ENCODE assay signal across 9 cellular contexts in genomic region chr17:7887038-7887481, GRCh38. TPM values are rescaled to one million over a fixed set of nuclear protein-coding genes. Genes with fewer than 3 reads are reported as not detected.
A peak's percentile ranks its signal among the peaks of the same experiment; 100 is the strongest.
DNase-seq lines count a peak whose midpoint lies in the region; ATAC-seq and TF ChIP-seq lines count a peak whose summit lies in the region.
"Had no signal": no experiment of that assay in that cellular context is flagged by ENCODE, and none has a peak within 500 bp of the region (broad histone marks: within the 10 kb centered on the region; RNA-seq: fewer than 3 reads in every experiment).

No MANE protein-coding gene starts in this region.

- DNase-seq in BJ (ENCODE audit: low read depth) (no peak), LNCaP clone FGC (ENCODE audit: low read depth) (no peak), colonic mucosa (no peak), mesenteric fat pad (ENCODE audit: low spot score) (no peak), middle frontal gyrus (ENCODE audit: extremely low spot score, low spot score) (no peak)
- no peak for DNase-seq in activated T-cell treated with anti-CD3 and anti-CD28 coated beads, Interleukin-2, amount 50 U/mL, for 72 hours

- no peaks in the 10 kb centered on the region for H4K20me1 ChIP-seq in neural cell (ENCODE audit: insufficient read depth)

- H3K9ac ChIP-seq in colonic mucosa (ENCODE audit: low read depth in 2 of 2, low read length in 2 of 2) (peak overlapping the region; percentile 74 to 97), neural cell (ENCODE audit: low read length) (peak overlapping the region; percentile 100)

- no peak overlapping the region for H3K4me3 Mint-ChIP-seq in activated T-cell treated with anti-CD3 and anti-CD28 coated beads, Interleukin-2, amount 50 U/mL, for 72 hours
- H3K4me3 Mint-ChIP-seq: T-helper 1 cell treated with Interleukin-12 subunit alpha and Interleukin-12 subunit beta and Interleukin-4 antibody, amounts not matched to agents 30 μg/mL and 1 μg/mL, for 36 hours had no signal

- no peaks in the 10 kb centered on the region for H3K9me3 Mint-ChIP-seq in activated T-cell treated with anti-CD3 and anti-CD28 coated beads, Interleukin-2, amount 50 U/mL, for 72 hours
- H3K9me3 Mint-ChIP-seq: T-helper 1 cell treated with Interleukin-12 subunit alpha and Interleukin-12 subunit beta and Interleukin-4 antibody, amounts not matched to agents 30 μg/mL and 1 μg/mL, for 36 hours had no signal

- H3K79me2 ChIP-seq in neural cell (replicated peaks; ENCODE audit: insufficient read depth, low read length), result peaks cover 61% of the 10 kb centered on the region

- POLR2A ChIA-PET in BJ (lab: Charles Lee), result no interaction called here

- H3K27ac ChIP-seq in colonic mucosa (peak overlapping the region; percentile 99), neural cell (ENCODE audit: low read length) (peak overlapping the region; percentile 99)

- no peaks in the 10 kb centered on the region for H3K27me3 ChIP-seq in BJ (ENCODE audit: control insufficient read depth, insufficient read depth, low read length)
- no peaks in the 10 kb centered on the region for H3K27me3 ChIP-seq in colonic mucosa
- no peaks in the 10 kb centered on the region for H3K27me3 ChIP-seq in neural cell (ENCODE audit: insufficient read depth, low read depth, low read length)

- no peaks in the 10 kb centered on the region for H3K9me3 ChIP-seq in colonic mucosa
- H3K9me3 ChIP-seq in neural cell (ENCODE audit: low read length), result no peaks in the 10 kb centered on the region

- H3K4me1 ChIP-seq in colonic mucosa, result peaks cover 23% of the 10 kb centered on the region

- H3K9me2 ChIP-seq in neural cell (ENCODE audit: insufficient read depth, low read length), result no peaks in the 10 kb centered on the region

- H3K36me3 ChIP-seq in BJ (ENCODE audit: control insufficient read depth, insufficient read depth, low read length), result peaks cover 14% of the 10 kb centered on the region
- peaks cover 7% of the 10 kb centered on the region for H3K36me3 ChIP-seq in colonic mucosa
- no peaks in the 10 kb centered on the region for H3K36me3 ChIP-seq in neural cell (ENCODE audit: insufficient read depth, low read length)

- peak; percentile 83 for TF ChIP-seq EP300 in neural cell (conservative IDR thresholded peaks at IDR 0.05; ENCODE audit: poor library complexity, severe bottlenecking)

- H3K36me3 Mint-ChIP-seq in activated T-cell treated with anti-CD3 and anti-CD28 coated beads, Interleukin-2, amount 50 U/mL, for 72 hours (ENCODE audit: insufficient read depth in 2 of 2), result peaks cover 3 to 13% of the 10 kb centered on the region in 2 donors

- TF ChIP-seq CTCF in BJ (IDR thresholded peaks at IDR 0.05; ENCODE audit: insufficient read depth, low read depth, low read length) (0 out of 2 replicates have a peak, but pooled peaks have one; percentile 6), LNCaP clone FGC (IDR thresholded peaks at IDR 0.05; ENCODE audit: control insufficient read depth, extremely low read depth, insufficient read depth) (peak; percentile 25; the same call in 1 of the 2 replicates), colonic mucosa (IDR thresholded peaks at IDR 0.05) (no peak), neural cell (IDR thresholded peaks at IDR 0.05; ENCODE audit: poor library complexity, severe bottlenecking) (peak; percentile 51)

- peak; percentile 45 for TF ChIP-seq RAD21 in neural cell (conservative IDR thresholded peaks at IDR 0.05)

- H2AFZ ChIP-seq in neural cell (ENCODE audit: low read depth, low read length), result no peak overlapping the region

- no peak overlapping the region for H3K27ac Mint-ChIP-seq in activated T-cell treated with anti-CD3 and anti-CD28 coated beads, Interleukin-2, amount 50 U/mL, for 72 hours
- H3K27ac Mint-ChIP-seq: T-helper 1 cell treated with Interleukin-12 subunit alpha and Interleukin-12 subunit beta and Interleukin-4 antibody, amounts not matched to agents 30 μg/mL and 1 μg/mL, for 36 hours had no signal

- intact Hi-C loops in colonic mucosa (cut with DNase I), result no loop called here

- H3K4me3 ChIP-seq in BJ (ENCODE audit: low read depth, low read length) (peak overlapping the region; percentile 74), LNCaP clone FGC (ENCODE audit: low read depth, low read length) (peak overlapping the region; percentile 77), colonic mucosa (peak overlapping the region; percentile 86), neural cell (ENCODE audit: low read length) (peak overlapping the region; percentile 100)

- CTCF ChIA-PET in BJ (lab: Yijun Ruan, JAX), result no interaction called here

- H3K4me1 Mint-ChIP-seq in activated T-cell treated with anti-CD3 and anti-CD28 coated beads, Interleukin-2, amount 50 U/mL, for 72 hours (ENCODE audit: low read depth), result no peaks in the 10 kb centered on the region

- ATAC-seq in activated T-cell treated with anti-CD3 and anti-CD28 coated beads, Interleukin-2, amount 50 U/mL, for 72 hours (replicated peaks in 1 of 2), result no peak
- no peak for ATAC-seq in GM21381 (IDR thresholded peaks at IDR 0.05; ENCODE audit: unreplicated experiment)

- peaks cover 12% of the 10 kb centered on the region for H3F3A ChIP-seq in neural cell (ENCODE audit: insufficient read depth, low read length, poor library complexity, severe bottlenecking)

- no peaks in the 10 kb centered on the region for H3K27me3 Mint-ChIP-seq in activated T-cell treated with anti-CD3 and anti-CD28 coated beads, Interleukin-2, amount 50 U/mL, for 72 hours (ENCODE audit: low read depth)

- peak overlapping the region; percentile 93 for H3K4me2 ChIP-seq in neural cell (ENCODE audit: low read length)

TF ChIP-seq in neural cell, 6 proteins besides CTCF, POLR2A, EP300 and RAD21 (continues in another document):
- TF ChIP-seq TAF1 (IDR thresholded peaks at IDR 0.05; ENCODE audit: low read depth), result peak; percentile 61
- TF ChIP-seq SMC3 (conservative IDR thresholded peaks at IDR 0.05; ENCODE audit: poor library complexity), result peak; percentile 56
- peak; percentile 64 for TF ChIP-seq POLR2AphosphoS5 (IDR thresholded peaks at IDR 0.05)
- TF ChIP-seq EZH2 (IDR thresholded peaks at IDR 0.05; ENCODE audit: borderline replicate concordance, insufficient read depth, low read length, poor library complexity, severe bottlenecking), result no peak
- TF ChIP-seq REST (IDR thresholded peaks at IDR 0.05; ENCODE audit: borderline replicate concordance), result peak; percentile 70

RNA-seq across cellular contexts. Expression of gene CHD3, which starts 1.5 kb away (rescaled TPM):
- polyA plus RNA-seq in BJ (2011; rRNA removed) (43.5 and 49.1 TPM in 2 replicates), neural cell (115 and 159 TPM in 2 replicates)
- 67.4 and 108 TPM in 2 replicates for polyA minus RNA-seq in BJ (2011; rRNA and poly(A)+ RNA removed)
- total RNA-seq in colonic mucosa (100 to 1,000 TPM in 1 of 2 donors, 10 to 100 TPM in 1; 56.3 to 108 TPM), mesenteric fat pad (40.9 TPM)
- 296 and 321 TPM in 2 replicates for polyA minus RNA-seq in neural cell
- total RNA-seq in activated T-cell treated with anti-CD3 and anti-CD28 coated beads, Interleukin-2, amount 50 U/mL, for 72 hours, result 100 to 1,000 TPM; 133 to 140 TPM

RNA-seq across cellular contexts. Expression of gene RNF227, which starts 29.0 kb away (rescaled TPM):
- polyA plus RNA-seq in BJ (2011; rRNA removed) (2.2 and 2.9 TPM in 2 replicates), neural cell (69.9 and 81.4 TPM in 2 replicates)
- 0.62 and 1.00 TPM in 2 replicates for polyA minus RNA-seq in BJ (2011; rRNA and poly(A)+ RNA removed)
- total RNA-seq in colonic mucosa (1 to 10 TPM; 2.8 to 3.0 TPM), mesenteric fat pad (0.80 TPM)
- 22.6 and 45.8 TPM in 2 replicates for polyA minus RNA-seq in neural cell
- 1 to 10 TPM; 2.5 to 3.7 TPM for total RNA-seq in activated T-cell treated with anti-CD3 and anti-CD28 coated beads, Interleukin-2, amount 50 U/mL, for 72 hours

RNA-seq across cellular contexts. Expression of gene CYB5D1, which starts 29.3 kb away (rescaled TPM):
- polyA plus RNA-seq in BJ (2011; rRNA removed), result 6.7 and 7.9 TPM in 2 replicates
- 6.3 and 9.3 TPM in 2 replicates for polyA minus RNA-seq in BJ (2011; rRNA and poly(A)+ RNA removed)
- total RNA-seq in colonic mucosa, result 10 to 100 TPM in 1 of 2 donors, 1 to 10 TPM in 1; 9.4 to 18.2 TPM
- 21.1 and 30.4 TPM in 2 replicates for polyA plus RNA-seq in neural cell
- 25.8 and 27.8 TPM in 2 replicates for polyA minus RNA-seq in neural cell
- 10 to 100 TPM in 1 of 2 donors, 1 to 10 TPM in 1; 6.7 to 10.2 TPM for total RNA-seq in activated T-cell treated with anti-CD3 and anti-CD28 coated beads, Interleukin-2, amount 50 U/mL, for 72 hours
- 16.7 TPM for total RNA-seq in mesenteric fat pad

RNA-seq across cellular contexts. Expression of gene NAA38, which starts 29.7 kb away (rescaled TPM):
- polyA plus RNA-seq in BJ (2011; rRNA removed) (74.9 and 82.7 TPM in 2 replicates), neural cell (99.5 and 110 TPM in 2 replicates)
- polyA minus RNA-seq in BJ (2011; rRNA and poly(A)+ RNA removed), result 20.8 and 34.3 TPM in 2 replicates
- total RNA-seq in colonic mucosa (100 to 1,000 TPM in 1 of 2 donors, 10 to 100 TPM in 1; 59.5 to 133 TPM), mesenteric fat pad (68.3 TPM)
- 27.0 and 30.9 TPM in 2 replicates for polyA minus RNA-seq in neural cell
- 10 to 100 TPM; 42.7 to 43.5 TPM for total RNA-seq in activated T-cell treated with anti-CD3 and anti-CD28 coated beads, Interleukin-2, amount 50 U/mL, for 72 hours

RNA-seq across cellular contexts. Expression of gene TMEM88, which starts 32.2 kb away (rescaled TPM):
- polyA plus RNA-seq in BJ (2011; rRNA removed) (0.25 and 0.29 TPM in 2 replicates), neural cell (4.2 and 6.7 TPM in 2 replicates)
- not detected in 2 replicates for polyA minus RNA-seq in BJ (2011; rRNA and poly(A)+ RNA removed)
- total RNA-seq in colonic mucosa (1 to 10 TPM; 2.5 to 2.7 TPM), mesenteric fat pad (34.2 TPM)
- 1.4 and 1.5 TPM in 2 replicates for polyA minus RNA-seq in neural cell
- 1 to 10 TPM; 5.2 to 5.3 TPM for total RNA-seq in activated T-cell treated with anti-CD3 and anti-CD28 coated beads, Interleukin-2, amount 50 U/mL, for 72 hours
